ENCODE assay signal across 9 cellular contexts in genomic region chr3:13022348-13023250, GRCh38. TPM values are rescaled to one million over a fixed set of nuclear protein-coding genes. Genes with fewer than 3 reads are reported as not detected.
A peak's percentile ranks its signal among the peaks of the same experiment; 100 is the strongest.
DNase-seq lines count a peak whose midpoint lies in the region; ATAC-seq and TF ChIP-seq lines count a peak whose summit lies in the region.
"Had no signal": no experiment of that assay in that cellular context is flagged by ENCODE, and none has a peak within 500 bp of the region (broad histone marks: within the 10 kb centered on the region; RNA-seq: fewer than 3 reads in every experiment).

No MANE protein-coding gene starts in this region.

- H3K4me1 ChIP-seq in suprapubic skin: peaks cover 66% of the 10 kb centered on the region

- peaks cover 81% of the 10 kb centered on the region for H3K4me1 Mint-ChIP-seq in activated B cell treated with CpG ODN at 0.5 μM for 24 hours

- no peaks in the 10 kb centered on the region for H3K27me3 ChIP-seq in suprapubic skin

- H3K36me3 Mint-ChIP-seq in activated B cell treated with CpG ODN at 0.5 μM for 24 hours (ENCODE audit: low read depth): peaks cover 37% of the 10 kb centered on the region

- H3K27me3 Mint-ChIP-seq in activated B cell treated with CpG ODN at 0.5 μM for 24 hours: no peaks in the 10 kb centered on the region

- 10% methylated on average over 15 of the region's 20 CpGs for WGBS in suprapubic skin

- peak overlapping the region; percentile 100 for H3K4me3 Mint-ChIP-seq in activated B cell treated with CpG ODN at 0.5 μM for 24 hours

- DNase-seq in NCI-H1436 (lab: John Stamatoyannopoulos, UW): peak; percentile 23
- DNase-seq in NCI-H1436 treated with DMSO at 0.1 percent for 48 hours (lab: John Stamatoyannopoulos, UW): no peak
- DNase-seq in activated B cell treated with CpG ODN at 0.5 μM for 24 hours: peak; percentile 70
- DNase-seq in iris pigment epithelial cell (ENCODE audit: low read depth): peak; percentile 83
- peak in 1 of 2 donors; percentile 87 for DNase-seq in suprapubic skin (ENCODE audit: low spot score in 2 of 2)
- DNase-seq in NCI-H510A (lab: John Stamatoyannopoulos, UW): no peak
- no peak for DNase-seq in activated naive CD4-positive, alpha-beta T cell treated with Interleukin-2 at 50 U/mL for 16 hours

- ATAC-seq in HG02981 (IDR thresholded peaks at IDR 0.05; ENCODE audit: unreplicated experiment) (peak; percentile 52), activated B cell treated with CpG ODN at 0.5 μM for 24 hours (ENCODE audit: low read depth) (peak; percentile 57)

- CTCF ChIA-PET in activated B cell treated with CpG ODN at 0.5 μM for 24 hours (lab: Charles Lee): interaction anchor here (0.9 to 2.7 kb wide), 12 partner anchors 10 to 69 kb away, joined by 3 to 12 read pairs (median 4); no protein-coding TSS in a partner anchor

- peak overlapping the region; percentile 94 for H3K27ac Mint-ChIP-seq in activated B cell treated with CpG ODN at 0.5 μM for 24 hours

- POLR2A ChIA-PET in activated B cell treated with CpG ODN at 0.5 μM for 24 hours (lab: Charles Lee): interaction anchor here (0.6 to 10.3 kb wide), 32 partner anchors 8 to 525 kb away, joined by 3 to 465 read pairs (median 7); partner anchors contain the start of genes IQSEC1 and RPL32

- H3K9me3 ChIP-seq in suprapubic skin: no peaks in the 10 kb centered on the region

- H3K4me3 ChIP-seq in suprapubic skin: peak overlapping the region; percentile 15

- no peaks in the 10 kb centered on the region for H3K36me3 ChIP-seq in suprapubic skin

- TF ChIP-seq CTCF in activated B cell treated with CpG ODN at 0.5 μM for 24 hours (IDR thresholded peaks at IDR 0.05) (no peak), suprapubic skin (IDR thresholded peaks at IDR 0.05) (no peak)

- TF ChIP-seq EP300 in suprapubic skin (IDR thresholded peaks at IDR 0.05): no peak

- no peaks in the 10 kb centered on the region for H3K9me3 Mint-ChIP-seq in activated B cell treated with CpG ODN at 0.5 μM for 24 hours

- H3K27ac ChIP-seq in suprapubic skin: peak overlapping the region; percentile 18
- H3K27ac ChIP-seq: 22Rv1 had no signal

- intact Hi-C loops in activated B cell treated with CpG ODN at 0.5 μM for 24 hours (cut with micrococcal nuclease): loop anchor here (1.0 to 5.0 kb wide), 11 partner anchors 7 to 430 kb away; partner anchors contain the start of gene NUP210

- no peak for TF ChIP-seq POLR2A in suprapubic skin (IDR thresholded peaks at IDR 0.05)

RNA-seq across cellular contexts. Expression of gene IQSEC1, which starts 50.6 kb away (rescaled TPM):
- total RNA-seq in activated B cell treated with CpG ODN at 0.5 μM for 24 hours: 260 and 296 TPM in 2 replicates
- total RNA-seq in suprapubic skin: 10 to 100 TPM; 26.7 to 52.4 (median 35.5) TPM

Comparison
In these comparisons a context has a peak if more than half of its experiments do, and no peak if none do; other contexts are left out.
1. DNase-seq: peak in NCI-H1436 (single experiment), activated B cell treated with CpG ODN at 0.5 μM for 24 hours (single experiment) and iris pigment epithelial cell (single experiment); none in NCI-H1436 treated with DMSO at 0.1 percent for 48 hours (single experiment), NCI-H510A (single experiment) and activated naive CD4-positive, alpha-beta T cell treated with Interleukin-2 at 50 U/mL for 16 hours (single experiment).